13 cellular contexts compared by ENCODE assay signal in genomic region chrX:21295246-21295820, GRCh38.
DNase-seq lines count a peak whose midpoint lies in the region; ATAC-seq and TF ChIP-seq lines count a peak whose summit lies in the region.
"Had no signal": no experiment of that assay in that cellular context is flagged by ENCODE, and none has a peak within 500 bp of the region (broad histone marks: within the 10 kb centered on the region; RNA-seq: fewer than 3 reads in every experiment).

No MANE protein-coding gene starts in this region.

- no peak overlapping the region for H3K56ac ChIP-seq in mesendoderm (ENCODE audit: low read length)

- H3K27me3 Mint-ChIP-seq in WTC11 (ENCODE audit: low read depth): no peaks in the 10 kb centered on the region
- no peaks in the 10 kb centered on the region for H3K27me3 Mint-ChIP-seq in type B pancreatic cell

- no peak overlapping the region for H3K4me2 ChIP-seq in mesendoderm (ENCODE audit: low read length)

- H2AK5ac ChIP-seq in mesendoderm (ENCODE audit: low read length): no peak overlapping the region

- WGBS in mesendoderm (ENCODE audit: extremely low coverage, insufficient coverage, low lambda C conversion rate): no CpG with 5 or more reads among the region's 12 CpGs

- POLR2A ChIA-PET in WTC11 (lab: Charles Lee): no interaction called here

- no peak overlapping the region for H3K18ac ChIP-seq in mesendoderm (ENCODE audit: low read length)

- H3K9me3 Mint-ChIP-seq in WTC11 (no peaks in the 10 kb centered on the region), type B pancreatic cell (no peaks in the 10 kb centered on the region)
- H3K9me3 Mint-ChIP-seq: CD4-positive, alpha-beta T cell had no signal

- H3K4ac ChIP-seq in mesendoderm (ENCODE audit: low read depth, low read length): no peak overlapping the region

- H4K5ac ChIP-seq in mesendoderm (ENCODE audit: low read length): no peak overlapping the region

- no peak overlapping the region for H4K8ac ChIP-seq in mesendoderm (ENCODE audit: low read depth, low read length)

- DNase-seq in ELF-1 (ENCODE audit: low read depth, low spot score): peak; percentile 9
- no peak for DNase-seq in WTC11 (ENCODE audit: low spot score)
- peak; percentile 3 for DNase-seq in mesendoderm
- DNase-seq in type B pancreatic cell (ENCODE audit: extremely low spot score, unreplicated experiment): no peak
- DNase-seq in GM03348 (ENCODE audit: low spot score): no peak
- DNase-seq in activated CD4-positive, CD25-positive, alpha-beta regulatory T cell (lab: John Stamatoyannopoulos, UW): no peak
- no peak for DNase-seq in Ammon's horn (ENCODE audit: low spot score)
- DNase-seq: ACHN; Caco-2; CD4-positive, alpha-beta T cell; GDM1; HCEC 1CT had no signal

- TF ChIP-seq CTCF in WTC11 (IDR thresholded peaks at IDR 0.05): no peak
- TF ChIP-seq CTCF in type B pancreatic cell (conservative IDR thresholded peaks at IDR 0.05): peak; percentile 30

- no peak overlapping the region for H2BK15ac ChIP-seq in mesendoderm (replicated peaks; ENCODE audit: low read depth)

- H3K9ac ChIP-seq in mesendoderm (ENCODE audit: low read length): no peak overlapping the region

- H3K4me3 Mint-ChIP-seq in WTC11 (no peak overlapping the region), type B pancreatic cell (no peak overlapping the region)
- H3K4me3 Mint-ChIP-seq: CD4-positive, alpha-beta T cell had no signal

- no peaks in the 10 kb centered on the region for H3K36me3 ChIP-seq in mesendoderm (ENCODE audit: control insufficient read depth, insufficient read depth, low read length)

- no peak overlapping the region for H3K27ac ChIP-seq in mesendoderm (ENCODE audit: low read depth, low read length)
- H3K27ac ChIP-seq: C4-2B had no signal

- H3K79me1 ChIP-seq in mesendoderm (ENCODE audit: low read length): no peaks in the 10 kb centered on the region

- H3K36me3 Mint-ChIP-seq in WTC11 (no peaks in the 10 kb centered on the region), type B pancreatic cell (no peaks in the 10 kb centered on the region)

- H2BK120ac ChIP-seq in mesendoderm (ENCODE audit: low read depth, low read length): no peak overlapping the region

- no peak overlapping the region for H3K27ac Mint-ChIP-seq in WTC11
- H3K27ac Mint-ChIP-seq in type B pancreatic cell: no peak overlapping the region
- H3K27ac Mint-ChIP-seq: CD4-positive, alpha-beta T cell had no signal

- H3K4me1 Mint-ChIP-seq in WTC11: no peaks in the 10 kb centered on the region
- H3K4me1 Mint-ChIP-seq in type B pancreatic cell (ENCODE audit: unreplicated experiment): no peaks in the 10 kb centered on the region

- H3K4me1 ChIP-seq in mesendoderm (ENCODE audit: control insufficient read depth, low read depth, low read length): no peaks in the 10 kb centered on the region
- H3K4me1 ChIP-seq: Caco-2 had no signal

- no peak overlapping the region for H2BK5ac ChIP-seq in mesendoderm (ENCODE audit: low read length)

- H3K4me3 ChIP-seq in mesendoderm (ENCODE audit: low read length): no peak overlapping the region

- peak; percentile 50 for ATAC-seq in WTC11

- H3K27me3 ChIP-seq in mesendoderm (ENCODE audit: insufficient read depth, low read length, poor library complexity): no peaks in the 10 kb centered on the region

- CTCF ChIA-PET in WTC11 (lab: Charles Lee): no interaction called here

- H3K79me2 ChIP-seq in mesendoderm (ENCODE audit: control insufficient read depth, insufficient read depth, low read length): no peaks in the 10 kb centered on the region

- no peak overlapping the region for H3K23ac ChIP-seq in mesendoderm (ENCODE audit: low read length)

TF ChIP-seq in WTC11, 78 proteins besides CTCF, POLR2A, EP300 and RAD21:
- TF ChIP-seq IRF2 (CRISPR knock-in tag; IDR thresholded peaks at IDR 0.05; ENCODE audit: borderline replicate concordance, low read depth) (no peak), SOX15 (CRISPR knock-in tag; IDR thresholded peaks at IDR 0.05) (no peak), ZSCAN18 (CRISPR knock-in tag; IDR thresholded peaks at IDR 0.05) (no peak), ZNF317 (CRISPR knock-in tag; IDR thresholded peaks at IDR 0.05; ENCODE audit: borderline replicate concordance, low read depth) (no peak), NR1H2 (CRISPR knock-in tag; IDR thresholded peaks at IDR 0.05) (no peak)
- TF ChIP-seq, protein P1, sequence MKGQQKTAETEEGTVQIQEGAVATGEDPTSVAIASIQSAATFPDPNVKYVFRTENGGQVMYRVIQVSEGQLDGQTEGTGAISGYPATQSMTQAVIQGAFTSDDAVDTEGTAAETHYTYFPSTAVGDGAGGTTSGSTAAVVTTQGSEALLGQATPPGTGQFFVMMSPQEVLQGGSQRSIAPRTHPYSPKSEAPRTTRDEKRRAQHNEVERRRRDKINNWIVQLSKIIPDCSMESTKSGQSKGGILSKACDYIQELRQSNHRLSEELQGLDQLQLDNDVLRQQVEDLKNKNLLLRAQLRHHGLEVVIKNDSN (CRISPR knock-in tag; IDR thresholded peaks at IDR 0.05): no peak
- TF ChIP-seq, protein P2, sequence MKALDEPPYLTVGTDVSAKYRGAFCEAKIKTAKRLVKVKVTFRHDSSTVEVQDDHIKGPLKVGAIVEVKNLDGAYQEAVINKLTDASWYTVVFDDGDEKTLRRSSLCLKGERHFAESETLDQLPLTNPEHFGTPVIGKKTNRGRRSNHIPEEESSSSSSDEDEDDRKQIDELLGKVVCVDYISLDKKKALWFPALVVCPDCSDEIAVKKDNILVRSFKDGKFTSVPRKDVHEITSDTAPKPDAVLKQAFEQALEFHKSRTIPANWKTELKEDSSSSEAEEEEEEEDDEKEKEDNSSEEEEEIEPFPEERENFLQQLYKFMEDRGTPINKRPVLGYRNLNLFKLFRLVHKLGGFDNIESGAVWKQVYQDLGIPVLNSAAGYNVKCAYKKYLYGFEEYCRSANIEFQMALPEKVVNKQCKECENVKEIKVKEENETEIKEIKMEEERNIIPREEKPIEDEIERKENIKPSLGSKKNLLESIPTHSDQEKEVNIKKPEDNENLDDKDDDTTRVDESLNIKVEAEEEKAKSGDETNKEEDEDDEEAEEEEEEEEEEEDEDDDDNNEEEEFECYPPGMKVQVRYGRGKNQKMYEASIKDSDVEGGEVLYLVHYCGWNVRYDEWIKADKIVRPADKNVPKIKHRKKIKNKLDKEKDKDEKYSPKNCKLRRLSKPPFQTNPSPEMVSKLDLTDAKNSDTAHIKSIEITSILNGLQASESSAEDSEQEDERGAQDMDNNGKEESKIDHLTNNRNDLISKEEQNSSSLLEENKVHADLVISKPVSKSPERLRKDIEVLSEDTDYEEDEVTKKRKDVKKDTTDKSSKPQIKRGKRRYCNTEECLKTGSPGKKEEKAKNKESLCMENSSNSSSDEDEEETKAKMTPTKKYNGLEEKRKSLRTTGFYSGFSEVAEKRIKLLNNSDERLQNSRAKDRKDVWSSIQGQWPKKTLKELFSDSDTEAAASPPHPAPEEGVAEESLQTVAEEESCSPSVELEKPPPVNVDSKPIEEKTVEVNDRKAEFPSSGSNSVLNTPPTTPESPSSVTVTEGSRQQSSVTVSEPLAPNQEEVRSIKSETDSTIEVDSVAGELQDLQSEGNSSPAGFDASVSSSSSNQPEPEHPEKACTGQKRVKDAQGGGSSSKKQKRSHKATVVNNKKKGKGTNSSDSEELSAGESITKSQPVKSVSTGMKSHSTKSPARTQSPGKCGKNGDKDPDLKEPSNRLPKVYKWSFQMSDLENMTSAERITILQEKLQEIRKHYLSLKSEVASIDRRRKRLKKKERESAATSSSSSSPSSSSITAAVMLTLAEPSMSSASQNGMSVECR (CRISPR knock-in tag; IDR thresholded peaks at IDR 0.05; ENCODE audit: borderline replicate concordance): no peak

Comparison
In these comparisons a context has a peak if more than half of its experiments do, and no peak if none do; other contexts are left out.
1. DNase-seq: peak in ELF-1 (single experiment) and mesendoderm (single experiment); none in WTC11 (single experiment), type B pancreatic cell (single experiment), GM03348 (single experiment), activated CD4-positive, CD25-positive, alpha-beta regulatory T cell (0 of 4) and Ammon's horn (single experiment).